ENCODE assay signal across 18 cellular contexts in genomic region chr6:107732461-107732860, GRCh38.
A peak's percentile ranks its signal among the peaks of the same experiment; 100 is the strongest.
DNase-seq lines count a peak whose midpoint lies in the region; ATAC-seq and TF ChIP-seq lines count a peak whose summit lies in the region.
"Had no signal": no experiment of that assay in that cellular context is flagged by ENCODE, and none has a peak within 500 bp of the region (broad histone marks: within the 10 kb centered on the region; RNA-seq: fewer than 3 reads in every experiment).

No MANE protein-coding gene starts in this region.

- no peaks in the 10 kb centered on the region for H3K9me3 Mint-ChIP-seq in activated T-cell treated with anti-CD3 and anti-CD28 coated beads, Interleukin-2, amount 50 U/mL, for 4 hours
- H3K9me3 Mint-ChIP-seq in central memory CD8-positive, alpha-beta T cell, result no peaks in the 10 kb centered on the region
- no peaks in the 10 kb centered on the region for H3K9me3 Mint-ChIP-seq in mesothelial cell of epicardium
- H3K9me3 Mint-ChIP-seq: activated T-helper 2 cell treated with anti-CD3 and anti-CD28 coated beads, Interferon-gamma antibody, Interleukin-2, Interleukin-4, amounts not matched to agents 10 μg/mL and 5 μg/mL and 100 μg/mL, durations not matched to agents 14 hours and 24 hours and 36 hours; CD14-positive monocyte; neural crest cell had no signal

- H3K9ac ChIP-seq in OCI-LY3 (ENCODE audit: low read length), result no peak overlapping the region

- no peaks in the 10 kb centered on the region for H4K20me1 ChIP-seq in OCI-LY3 (ENCODE audit: insufficient read depth, low read length)

- H3K4me3 ChIP-seq in OCI-LY3 (ENCODE audit: low read length), result no peak overlapping the region
- H3K4me3 ChIP-seq in spleen, result peak overlapping the region in 1 of 8 donors; percentile 67
- no peak overlapping the region for H3K4me3 ChIP-seq in dorsolateral prefrontal cortex
- H3K4me3 ChIP-seq: ascending aorta had no signal

- H3K4me3 Mint-ChIP-seq in activated T-cell treated with anti-CD3 and anti-CD28 coated beads, Interleukin-2, amount 50 U/mL, for 4 hours, result peak overlapping the region; percentile 85
- peak overlapping the region; percentile 83 for H3K4me3 Mint-ChIP-seq in central memory CD8-positive, alpha-beta T cell
- no peak overlapping the region for H3K4me3 Mint-ChIP-seq in mesothelial cell of epicardium
- H3K4me3 Mint-ChIP-seq: CD14-positive monocyte, neural crest cell had no signal

- H3K4me2 ChIP-seq in OCI-LY3 (ENCODE audit: low read length), result peak overlapping the region; percentile 76

- H3K27ac ChIP-seq in OCI-LY3 (ENCODE audit: low read length) (no peak overlapping the region), spleen (peak overlapping the region in 5 of 8 donors; percentile 10 to 84 (median 62)), dorsolateral prefrontal cortex (no peak overlapping the region)
- H3K27ac ChIP-seq: ascending aorta had no signal

- no peaks in the 10 kb centered on the region for H3K36me3 ChIP-seq in OCI-LY3 (replicated peaks; ENCODE audit: low read depth, low read length)
- H3K36me3 ChIP-seq in spleen, result no peaks in the 10 kb centered on the region
- H3K36me3 ChIP-seq: ascending aorta had no signal

- H3K4me1 ChIP-seq in OCI-LY3 (ENCODE audit: low read length) (peaks cover 23% of the 10 kb centered on the region), spleen (peaks cover 4 to 93% (median 38%) of the 10 kb centered on the region in 6 donors)
- H3K4me1 ChIP-seq: ascending aorta had no signal

- H3K36me3 Mint-ChIP-seq in activated T-cell treated with anti-CD3 and anti-CD28 coated beads, Interleukin-2, amount 50 U/mL, for 4 hours (ENCODE audit: insufficient read depth), result peaks cover 3% of the 10 kb centered on the region
- peaks cover 22% of the 10 kb centered on the region for H3K36me3 Mint-ChIP-seq in central memory CD8-positive, alpha-beta T cell (ENCODE audit: insufficient read depth)
- no peaks in the 10 kb centered on the region for H3K36me3 Mint-ChIP-seq in mesothelial cell of epicardium
- H3K36me3 Mint-ChIP-seq: CD14-positive monocyte had no signal

- no peak for TF ChIP-seq POLR2A in spleen (IDR thresholded peaks at IDR 0.05)

- ATAC-seq in activated T-cell treated with anti-CD3 and anti-CD28 coated beads, Interleukin-2, amount 50 U/mL, for 4 hours, result no peak
- ATAC-seq in central memory CD8-positive, alpha-beta T cell (replicated peaks; ENCODE audit: extremely low read depth, poor library complexity, severe bottlenecking), result no peak
- ATAC-seq: SK-N-SH treated with all-trans-retinoic acid at 6 μM for 48 hours had no signal

- H3K27me3 Mint-ChIP-seq in activated T-cell treated with anti-CD3 and anti-CD28 coated beads, Interleukin-2, amount 50 U/mL, for 4 hours (ENCODE audit: low read depth), result no peaks in the 10 kb centered on the region
- H3K27me3 Mint-ChIP-seq in central memory CD8-positive, alpha-beta T cell, result no peaks in the 10 kb centered on the region
- H3K27me3 Mint-ChIP-seq in mesothelial cell of epicardium (ENCODE audit: low read depth), result peaks cover 43% of the 10 kb centered on the region

- DNase-seq in activated T-cell treated with anti-CD3 and anti-CD28 coated beads, Interleukin-2, amount 50 U/mL, for 4 hours, result no peak
- DNase-seq in activated T-cell treated with anti-CD3 and anti-CD28 coated beads, Interleukin-2, amount 50 U/mL, for 48 hours, result no peak
- no peak for DNase-seq in central memory CD8-positive, alpha-beta T cell (ENCODE audit: low spot score in 2 of 2)
- no peak for DNase-seq in spleen
- no peak for DNase-seq in NCI-H1105 treated with DMSO at 0.1 percent for 48 hours (lab: John Stamatoyannopoulos, UW)
- no peak for DNase-seq in dorsolateral prefrontal cortex
- DNase-seq in mesothelial cell of epicardium (ENCODE audit: low spot score in 2 of 2, unreplicated experiment in 2 of 2), result no peak
- DNase-seq: activated CD4-positive, alpha-beta T cell treated with anti-CD3 and anti-CD28 coated beads for 4 hours; DND-41; mesenchymal stem cell; NCI-H1436; stimulated activated CD4-positive, alpha-beta T cell treated with anti-CD3 and anti-CD28 coated beads, Interleukin-12 subunit alpha, Interleukin-12 subunit beta, amount 100 ng/mL, for 4 hours had no signal

- no peaks in the 10 kb centered on the region for H3K9me3 ChIP-seq in OCI-LY3 (ENCODE audit: insufficient read depth, low read length)
- H3K9me3 ChIP-seq in spleen, result no peaks in the 10 kb centered on the region
- H3K9me3 ChIP-seq: ascending aorta had no signal

- WGBS in spleen, 5 donors, result 59 to 78% (median 61%) methylated on average over 7 of the region's 7 CpGs

- intact Hi-C loops in spleen (cut with DNase I; ENCODE audit: low total_unique reads), result no loop called here
- intact Hi-C loops in dorsolateral prefrontal cortex (cut with DNase I), result no loop called here

- H3K4me1 Mint-ChIP-seq in activated T-cell treated with anti-CD3 and anti-CD28 coated beads, Interleukin-2, amount 50 U/mL, for 4 hours (ENCODE audit: low read depth), result peaks cover 87% of the 10 kb centered on the region
- peaks cover 72% of the 10 kb centered on the region for H3K4me1 Mint-ChIP-seq in central memory CD8-positive, alpha-beta T cell
- H3K4me1 Mint-ChIP-seq in mesothelial cell of epicardium, result no peaks in the 10 kb centered on the region

- TF ChIP-seq CTCF in OCI-LY3 (IDR thresholded peaks at IDR 0.05; ENCODE audit: low read depth, low read length) (no peak), spleen (IDR thresholded peaks at IDR 0.05 in 8 of 11, conservative IDR thresholded peaks at IDR 0.05 in 3 of 11) (no peak), dorsolateral prefrontal cortex (IDR thresholded peaks at IDR 0.05 in 54 of 56, conservative IDR thresholded peaks at IDR 0.05 in 2 of 56; ENCODE audit: low read depth in 1 of 56, partially characterized antibody in 56 of 56) (no peak), mesothelial cell of epicardium (IDR thresholded peaks at IDR 0.05; ENCODE audit: unreplicated experiment) (no peak)

- peak overlapping the region; percentile 91 for H3K27ac Mint-ChIP-seq in central memory CD8-positive, alpha-beta T cell (ENCODE audit: low read depth)
- H3K27ac Mint-ChIP-seq in mesothelial cell of epicardium, result no peak overlapping the region
- H3K27ac Mint-ChIP-seq: activated T-helper 2 cell treated with anti-CD3 and anti-CD28 coated beads, Interferon-gamma antibody, Interleukin-2, Interleukin-4, amounts not matched to agents 10 μg/mL and 5 μg/mL and 100 μg/mL, durations not matched to agents 14 hours and 24 hours and 36 hours; CD14-positive monocyte had no signal

- H2AFZ ChIP-seq in OCI-LY3 (ENCODE audit: low read depth, low read length), result no peak overlapping the region

- no peaks in the 10 kb centered on the region for H3K79me2 ChIP-seq in OCI-LY3 (ENCODE audit: low read length)

- H3K27me3 ChIP-seq in OCI-LY3 (ENCODE audit: low read depth, low read length), result 0 out of 2 replicates have a peak, but pooled peaks cover 3% of the 10 kb centered on the region
- H3K27me3 ChIP-seq in spleen (replicated peaks in 1 of 7), result no peaks in the 10 kb centered on the region
- H3K27me3 ChIP-seq in dorsolateral prefrontal cortex, result peaks cover 0 to 5% (median 0%) of the 10 kb centered on the region in 45 donors
- H3K27me3 ChIP-seq: ascending aorta had no signal

Comparison
In these comparisons a context has a peak if more than half of its experiments do, and no peak if none do; other contexts are left out.
1. H3K27ac ChIP-seq: peak in spleen (5 of 8); none in OCI-LY3 (single experiment) and dorsolateral prefrontal cortex (0 of 59).